ENCODE assay signal across 8 cellular contexts in genomic region chr19:49118565-49119410, GRCh38. TPM values are rescaled to one million over a fixed set of nuclear protein-coding genes. Genes with fewer than 3 reads are reported as not detected.
DNase-seq lines count a peak whose midpoint lies in the region; ATAC-seq and TF ChIP-seq lines count a peak whose summit lies in the region.

Gene C19orf73, minus strand, starts transcription at chr19:49119143. Its CDS starts 121 bp downstream, at chr19:49119022.

- 1 to 2% methylated on average over 78 to 85 of the region's 85 CpGs for WGBS in esophagus, 2 donors

- H3K36me3 ChIP-seq in PC-3 (ENCODE audit: low read depth, low read length) (no peaks in the 10 kb centered on the region), esophagus (ENCODE audit: control insufficient read depth in 2 of 2, insufficient read depth in 2 of 2, low read length in 1 of 2) (peaks cover 0 to 2% of the 10 kb centered on the region in 2 donors), muscle layer of duodenum (ENCODE audit: control insufficient read depth in 1 of 2, insufficient read depth in 2 of 2, low read length in 2 of 2) (no peaks in the 10 kb centered on the region)

- peak within 1 kb of the TSS; percentile 70 for H3K9ac ChIP-seq in PC-3 (ENCODE audit: low read length)

- peaks cover 11% of the 10 kb centered on the region for H3K27me3 Mint-ChIP-seq in activated T-cell treated with anti-CD3 and anti-CD28 coated beads, Interleukin-2, amount 50 U/mL, for 24 hours

- peak within 1 kb of the TSS; percentile 93 for H3K27ac Mint-ChIP-seq in activated T-cell treated with anti-CD3 and anti-CD28 coated beads, Interleukin-2, amount 50 U/mL, for 24 hours

- ATAC-seq in GM21619 (IDR thresholded peaks at IDR 0.05; ENCODE audit: unreplicated experiment) (peak; percentile 69), PC-3 (peak; percentile 78)

- TSS peak; percentile 87 for BruUV-seq in PC-3 (replicated peaks; lab: Mats Ljungman, UMichigan)

- H3K27me3 ChIP-seq in PC-3 (ENCODE audit: low read length) (no peaks in the 10 kb centered on the region), esophagus (ENCODE audit: control insufficient read depth in 1 of 2, insufficient read depth in 2 of 2, low read length in 2 of 2) (no peaks in the 10 kb centered on the region), muscle layer of duodenum (ENCODE audit: low read depth, low read length) (no peaks in the 10 kb centered on the region)

- H2AFZ ChIP-seq in PC-3 (ENCODE audit: low read length) = peak within 1 kb of the TSS; percentile 88

- no peaks in the 10 kb centered on the region for H3K9me3 Mint-ChIP-seq in activated T-cell treated with anti-CD3 and anti-CD28 coated beads, Interleukin-2, amount 50 U/mL, for 24 hours

- no peaks in the 10 kb centered on the region for H3K9me3 ChIP-seq in PC-3 (ENCODE audit: low read length)
- no peaks in the 10 kb centered on the region for H3K9me3 ChIP-seq in esophagus (ENCODE audit: control insufficient read depth in 2 of 2, insufficient read depth in 1 of 2, low read depth in 1 of 2, low read length in 1 of 2)
- H3K9me3 ChIP-seq in muscle layer of duodenum (ENCODE audit: control insufficient read depth in 1 of 2, low read length in 2 of 2) = no peaks in the 10 kb centered on the region

- H3K4me3 Mint-ChIP-seq in activated T-cell treated with anti-CD3 and anti-CD28 coated beads, Interleukin-2, amount 50 U/mL, for 24 hours = peak within 1 kb of the TSS; percentile 85

- peak within 1 kb of the TSS; percentile 75 for H3K4me3 ChIP-seq in PC-3 (ENCODE audit: low read length)
- H3K4me3 ChIP-seq in esophagus (ENCODE audit: low read depth in 1 of 2, low read length in 2 of 2) = peak within 1 kb of the TSS; percentile 55 to 66
- peak within 1 kb of the TSS; percentile 54 to 55 for H3K4me3 ChIP-seq in muscle layer of duodenum (ENCODE audit: low read depth in 1 of 2, low read length in 2 of 2)

- POLR2A ChIA-PET in PC-3 (lab: Charles Lee; ENCODE audit: unreplicated experiment) = no interaction called here

- peak within 1 kb of the TSS; percentile 52; the same call in 1 of the 2 replicates for H3K27ac ChIP-seq in PC-3 (ENCODE audit: low read length)
- peak within 1 kb of the TSS; percentile 97 to 98 for H3K27ac ChIP-seq in esophagus (ENCODE audit: low read depth in 2 of 2, low read length in 1 of 2)
- H3K27ac ChIP-seq in muscle layer of duodenum (ENCODE audit: low read length) = peak within 1 kb of the TSS; percentile 90

- no peaks in the 10 kb centered on the region for H3F3A ChIP-seq in PC-3 (ENCODE audit: low read length, unreplicated experiment)

- intact Hi-C loops in PC-3 (cut with micrococcal nuclease) = no loop called here

- peaks cover 5% of the 10 kb centered on the region for H3K36me3 Mint-ChIP-seq in activated T-cell treated with anti-CD3 and anti-CD28 coated beads, Interleukin-2, amount 50 U/mL, for 24 hours (ENCODE audit: low read depth)

- peaks cover 31% of the 10 kb centered on the region for H3K4me1 Mint-ChIP-seq in activated T-cell treated with anti-CD3 and anti-CD28 coated beads, Interleukin-2, amount 50 U/mL, for 24 hours (ENCODE audit: low read depth)

- peak within 1 kb of the TSS; percentile 84 for H3K4me2 ChIP-seq in PC-3 (ENCODE audit: low read length)

- peak; percentile 11; the same call in 1 of the 2 replicates for TF ChIP-seq EP300 in Ishikawa (IDR thresholded peaks at IDR 0.05; ENCODE audit: borderline replicate concordance)

- CTCF ChIA-PET in PC-3 (lab: Charles Lee) = no interaction called here

- TF ChIP-seq RAD21 in Ishikawa (IDR thresholded peaks at IDR 0.05; ENCODE audit: low read depth) = no peak

- DNase-seq in DMS53 treated with DMSO at 0.1 percent for 48 hours (lab: John Stamatoyannopoulos, UW; ENCODE audit: unreplicated experiment) = peak; percentile 84
- DNase-seq in PC-3 = peak; percentile 86
- peak; percentile 98 for DNase-seq in activated T-cell treated with anti-CD3 and anti-CD28 coated beads, Interleukin-2, amount 50 U/mL, for 24 hours
- peak; percentile 82 for DNase-seq in stimulated activated CD8-positive, alpha-beta memory T cell treated with anti-CD3 and anti-CD28 coated beads, Interleukin-7, amount 100 ng/mL, for 24 hours (ENCODE audit: low read depth)

- peaks cover 8% of the 10 kb centered on the region; the same call in 1 of the 2 replicates for H3K4me1 ChIP-seq in PC-3 (ENCODE audit: insufficient read depth, low read length)
- H3K4me1 ChIP-seq in esophagus (ENCODE audit: control insufficient read depth in 2 of 2, insufficient read depth in 2 of 2, low read length in 1 of 2) = peaks cover 2 to 15% of the 10 kb centered on the region in 2 donors
- peaks cover 7 to 32% of the 10 kb centered on the region in 2 donors for H3K4me1 ChIP-seq in muscle layer of duodenum (ENCODE audit: control insufficient read depth in 1 of 2, insufficient read depth in 2 of 2, low read length in 2 of 2)

- no peaks in the 10 kb centered on the region for H3K79me2 ChIP-seq in PC-3 (ENCODE audit: low read length)

- TF ChIP-seq CTCF in PC-3 (conservative IDR thresholded peaks at IDR 0.05; ENCODE audit: low read depth, low read length) = no peak

- no peaks in the 10 kb centered on the region for H3K9me2 ChIP-seq in PC-3 (replicated peaks; ENCODE audit: low read length)

- H4K20me1 ChIP-seq in PC-3 (ENCODE audit: low read length) = no peaks in the 10 kb centered on the region

TF ChIP-seq in Ishikawa, 13 proteins besides CTCF, POLR2A, EP300 and RAD21:
- TF ChIP-seq EGR1 (IDR thresholded peaks at IDR 0.05) (peak; percentile 93), MAX (IDR thresholded peaks at IDR 0.05) (peak; percentile 99), ZBTB7A (IDR thresholded peaks at IDR 0.05; ENCODE audit: low read depth) (0 out of 2 replicates have a peak, but pooled peaks have one; percentile 21), NFIC (IDR thresholded peaks at IDR 0.05) (no peak; the same call in 1 of the 2 replicates), TEAD4 (IDR thresholded peaks at IDR 0.05) (peak; percentile 37), USF1 (IDR thresholded peaks at IDR 0.05) (no peak; the same call in 1 of the 2 replicates), REST (IDR thresholded peaks at IDR 0.05; ENCODE audit: low read depth) (0 out of 2 replicates have a peak, but pooled peaks have one; percentile 9), FOXM1 (IDR thresholded peaks at IDR 0.05; ENCODE audit: borderline replicate concordance, low read depth) (no peak)

RNA-seq across cellular contexts. Expression of gene C19orf73, which starts in this region (rescaled TPM):
- 0.15 TPM in 1 of 2 replicates, not detected in the other for total RNA-seq in PC-3 (2014; rRNA removed)
- polyA plus RNA-seq in esophagus = 1 to 10 TPM; 2.3 to 5.4 TPM

Comparison
In these comparisons a context has a peak if more than half of its experiments do, and no peak if none do; other contexts are left out.
1. Peak in every context shown above with its lines: DNase-seq, ATAC-seq, H3K4me3 ChIP-seq and H3K27ac ChIP-seq.
2. Peak in DNase-seq, ATAC-seq, H3K4me3 ChIP-seq, H3K27ac ChIP-seq, H3K9ac ChIP-seq and H3K4me2 ChIP-seq in PC-3; RNA of the gene not detected or under 1 TPM.